ENCODE assay signal across 1 cellular context in genomic region chr17:80868022-80868609, GRCh38.
TF ChIP-seq lines count a peak whose summit lies in the region.

No MANE protein-coding gene starts in this region.

TF ChIP-seq in HepG2, 621 proteins besides CTCF, POLR2A, EP300 and RAD21 (continued from another document):
- no peak for TF ChIP-seq SOX6 (IDR thresholded peaks at IDR 0.05)
- peak; percentile 43; the same call in 1 of the 2 replicates for TF ChIP-seq SOX6 (CRISPR knock-in tag; IDR thresholded peaks at IDR 0.05)
- TF ChIP-seq BORCS8-MEF2B (CRISPR knock-in tag; IDR thresholded peaks at IDR 0.05) = no peak
- no peak for TF ChIP-seq SOX13 (IDR thresholded peaks at IDR 0.05)
- peak in 1 of 2 experiments; percentile 38; a peak in 1 of 4 replicates for TF ChIP-seq SOX13 (CRISPR knock-in tag; conservative IDR thresholded peaks at IDR 0.05 in 1 of 2, IDR thresholded peaks at IDR 0.05 in 1 of 2)
- TF ChIP-seq ZNF703 (CRISPR knock-in tag; IDR thresholded peaks at IDR 0.05; ENCODE audit: borderline replicate concordance) = no peak
- 0 out of 2 replicates have a peak, but pooled peaks have one; percentile 45 for TF ChIP-seq RXRB (CRISPR knock-in tag; IDR thresholded peaks at IDR 0.05; ENCODE audit: borderline replicate concordance)
- TF ChIP-seq GATAD2A (CRISPR knock-in tag; IDR thresholded peaks at IDR 0.05) = 0 out of 2 replicates have a peak, but pooled peaks have one; percentile 17
- TF ChIP-seq, protein P1, sequence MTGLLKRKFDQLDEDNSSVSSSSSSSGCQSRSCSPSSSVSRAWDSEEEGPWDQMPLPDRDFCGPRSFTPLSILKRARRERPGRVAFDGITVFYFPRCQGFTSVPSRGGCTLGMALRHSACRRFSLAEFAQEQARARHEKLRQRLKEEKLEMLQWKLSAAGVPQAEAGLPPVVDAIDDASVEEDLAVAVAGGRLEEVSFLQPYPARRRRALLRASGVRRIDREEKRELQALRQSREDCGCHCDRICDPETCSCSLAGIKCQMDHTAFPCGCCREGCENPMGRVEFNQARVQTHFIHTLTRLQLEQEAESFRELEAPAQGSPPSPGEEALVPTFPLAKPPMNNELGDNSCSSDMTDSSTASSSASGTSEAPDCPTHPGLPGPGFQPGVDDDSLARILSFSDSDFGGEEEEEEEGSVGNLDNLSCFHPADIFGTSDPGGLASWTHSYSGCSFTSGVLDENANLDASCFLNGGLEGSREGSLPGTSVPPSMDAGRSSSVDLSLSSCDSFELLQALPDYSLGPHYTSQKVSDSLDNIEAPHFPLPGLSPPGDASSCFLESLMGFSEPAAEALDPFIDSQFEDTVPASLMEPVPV (CRISPR knock-in tag; IDR thresholded peaks at IDR 0.05) = no peak
- TF ChIP-seq, protein P2, sequence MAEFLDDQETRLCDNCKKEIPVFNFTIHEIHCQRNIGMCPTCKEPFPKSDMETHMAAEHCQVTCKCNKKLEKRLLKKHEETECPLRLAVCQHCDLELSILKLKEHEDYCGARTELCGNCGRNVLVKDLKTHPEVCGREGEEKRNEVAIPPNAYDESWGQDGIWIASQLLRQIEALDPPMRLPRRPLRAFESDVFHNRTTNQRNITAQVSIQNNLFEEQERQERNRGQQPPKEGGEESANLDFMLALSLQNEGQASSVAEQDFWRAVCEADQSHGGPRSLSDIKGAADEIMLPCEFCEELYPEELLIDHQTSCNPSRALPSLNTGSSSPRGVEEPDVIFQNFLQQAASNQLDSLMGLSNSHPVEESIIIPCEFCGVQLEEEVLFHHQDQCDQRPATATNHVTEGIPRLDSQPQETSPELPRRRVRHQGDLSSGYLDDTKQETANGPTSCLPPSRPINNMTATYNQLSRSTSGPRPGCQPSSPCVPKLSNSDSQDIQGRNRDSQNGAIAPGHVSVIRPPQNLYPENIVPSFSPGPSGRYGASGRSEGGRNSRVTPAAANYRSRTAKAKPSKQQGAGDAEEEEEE (CRISPR knock-in tag; IDR thresholded peaks at IDR 0.05; ENCODE audit: borderline replicate concordance) = no peak
- TF ChIP-seq PPARG (CRISPR knock-in tag; conservative IDR thresholded peaks at IDR 0.05) = peak; percentile 87
- TF ChIP-seq KAT2B (IDR thresholded peaks at IDR 0.05; ENCODE audit: borderline replicate concordance, low read depth, low read length) = peak; percentile 45; the same call in 1 of the 2 replicates
TF ChIP-seq in HepG2: peak in this region for 12.
